In the genomic region with DNA sequence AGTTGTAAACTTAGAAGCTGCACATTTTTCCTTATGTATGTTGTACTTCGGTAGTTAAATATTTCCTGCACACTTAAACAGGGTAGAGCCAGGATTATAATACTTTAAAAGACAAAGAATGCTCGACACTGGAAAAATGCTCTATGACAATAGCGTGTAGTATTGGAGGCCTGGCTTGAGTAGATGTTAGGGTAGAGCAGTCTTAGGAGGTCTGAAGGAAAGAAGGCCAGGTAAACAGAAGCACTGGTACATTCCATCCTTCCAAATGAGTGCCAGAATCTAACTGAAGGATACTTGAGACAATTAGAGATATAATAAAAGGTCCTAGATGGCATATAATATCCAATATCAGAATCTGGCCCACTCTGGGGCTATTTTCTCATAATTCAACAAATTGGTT, we compare ENCODE assay signal across 17 cellular contexts. TPM values are rescaled to one million over a fixed set of nuclear protein-coding genes. Genes with fewer than 3 reads are reported as not detected.
DNase-seq lines count a peak whose midpoint lies in the region; ATAC-seq and TF ChIP-seq lines count a peak whose summit lies in the region.
"Had no signal": no experiment of that assay in that cellular context is flagged by ENCODE, and none has a peak within 500 bp of the region (broad histone marks: within the 10 kb centered on the region; RNA-seq: fewer than 3 reads in every experiment).

No MANE protein-coding gene starts in this region.

- H3K27me3 Mint-ChIP-seq in osteocyte (ENCODE audit: unreplicated experiment) = no peaks in the 10 kb centered on the region
- H3K27me3 Mint-ChIP-seq: CD4-positive, alpha-beta T cell had no signal

- H3K27ac ChIP-seq in left ventricle myocardium inferior (replicated peaks) (peak overlapping the region; percentile 33), left lung (no peak overlapping the region)
- H3K27ac ChIP-seq: C4-2B had no signal

- in situ Hi-C loops in GM13976 (cut with MboI; ENCODE audit: low sequenced_read_pairs, unreplicated experiment) = no loop called here
- in situ Hi-C loops in KBM-7 (cut with MboI; ENCODE audit: low pct_unique_long_range_greater_than_20kb, low sequenced_read_pairs) = no loop called here

- no peak for DNase-seq in left ventricle myocardium inferior
- DNase-seq in Right ventricle myocardium inferior (ENCODE audit: missing footprints) = no peak
- DNase-seq in left lung = no peak
- no peak for DNase-seq in osteocyte (ENCODE audit: extremely low spot score, unreplicated experiment)
- no peak for DNase-seq in activated CD4-positive, alpha-beta T cell treated with anti-CD3 and anti-CD28 coated beads for 48 hours
- DNase-seq in GM13976 (ENCODE audit: low spot score) = no peak
- no peak for DNase-seq in KBM-7
- DNase-seq: 8988T; CD4-positive, alpha-beta T cell; DMS153; DMS79; GDM1; H9 had no signal

- H3K36me3 ChIP-seq in left ventricle myocardium inferior (no peaks in the 10 kb centered on the region), left lung (no peaks in the 10 kb centered on the region)

- no peak for TF ChIP-seq CTCF in left ventricle myocardium inferior (IDR thresholded peaks at IDR 0.05; ENCODE audit: borderline replicate concordance)
- TF ChIP-seq CTCF in left lung (IDR thresholded peaks at IDR 0.05) = no peak
- TF ChIP-seq CTCF in osteocyte (IDR thresholded peaks at IDR 0.05) = no peak
- no peak for TF ChIP-seq CTCF in GM13976 (IDR thresholded peaks at IDR 0.05; ENCODE audit: borderline replicate concordance, control extremely low read depth, extremely low read depth, insufficient read depth, missing control alignments)

- H3K36me3 Mint-ChIP-seq in osteocyte (ENCODE audit: unreplicated experiment) = no peaks in the 10 kb centered on the region

- H3K9me3 ChIP-seq in left ventricle myocardium inferior (replicated peaks) (no peaks in the 10 kb centered on the region), left lung (no peaks in the 10 kb centered on the region)

- H3K27ac Mint-ChIP-seq in osteocyte (ENCODE audit: unreplicated experiment) = peak overlapping the region; percentile 95
- H3K27ac Mint-ChIP-seq: CD4-positive, alpha-beta T cell; H9 had no signal

- no peak overlapping the region for H3K4me3 ChIP-seq in left ventricle myocardium inferior
- H3K4me3 ChIP-seq in left lung = no peak overlapping the region

- peaks cover 63% of the 10 kb centered on the region for H3K4me1 Mint-ChIP-seq in osteocyte (ENCODE audit: unreplicated experiment)

- no peaks in the 10 kb centered on the region for H3K9me3 Mint-ChIP-seq in osteocyte (ENCODE audit: unreplicated experiment)
- H3K9me3 Mint-ChIP-seq: CD4-positive, alpha-beta T cell had no signal

- ATAC-seq in Right ventricle myocardium inferior (no peak), left lung (peak; percentile 36)
- ATAC-seq: HepG2 had no signal

- no peaks in the 10 kb centered on the region for H3K4me1 ChIP-seq in left ventricle myocardium inferior
- no peaks in the 10 kb centered on the region for H3K4me1 ChIP-seq in left lung

- H3K4me3 Mint-ChIP-seq in osteocyte (ENCODE audit: unreplicated experiment) = no peak overlapping the region
- H3K4me3 Mint-ChIP-seq: CD4-positive, alpha-beta T cell; H9 had no signal

- intact Hi-C loops in left ventricle myocardium inferior (cut with micrococcal nuclease) (no loop called here), Right ventricle myocardium inferior (cut with DNase I) (no loop called here), left lung (cut with DNase I) (no loop called here)

- H3K27me3 ChIP-seq in left ventricle myocardium inferior (ENCODE audit: low read depth) (no peaks in the 10 kb centered on the region), left lung (no peaks in the 10 kb centered on the region)

RNA-seq across cellular contexts. Expression of gene ATXN3L, which starts 42.3 kb away (rescaled TPM):
- not detected for total RNA-seq in left ventricle myocardium inferior
- total RNA-seq in Right ventricle myocardium inferior = not detected
- not detected for total RNA-seq in left lung
- total RNA-seq in osteocyte = not detected in 2 replicates
- total RNA-seq: CD4-positive, alpha-beta T cell; Daoy; H1; H9; HepG2 had no signal
